Comparison of ENCODE assay signal across 16 cellular contexts in the genomic region with DNA sequence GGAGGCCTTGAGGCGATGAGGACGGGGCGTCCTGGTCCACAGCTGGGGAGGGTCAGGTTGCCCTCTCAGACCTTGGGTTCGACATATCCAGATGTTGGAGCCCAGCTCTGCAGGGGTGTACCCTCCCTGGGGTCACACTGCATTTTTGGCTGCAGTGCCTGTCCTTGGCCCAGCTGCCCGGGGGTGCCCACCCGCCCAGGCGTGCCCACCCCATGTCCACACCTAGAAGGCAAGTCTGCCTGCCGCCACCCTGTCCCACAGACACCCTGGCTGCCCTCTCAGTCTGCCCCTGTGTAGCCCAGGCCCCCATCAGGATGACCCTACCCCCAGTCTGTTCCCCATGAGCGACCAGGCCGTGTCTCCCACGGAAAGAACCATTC. TPM values are rescaled to one million over a fixed set of nuclear protein-coding genes. Genes with fewer than 3 reads are reported as not detected.
DNase-seq lines count a peak whose midpoint lies in the region; ATAC-seq and TF ChIP-seq lines count a peak whose summit lies in the region.
"Had no signal": no experiment of that assay in that cellular context is flagged by ENCODE, and none has a peak within 500 bp of the region (broad histone marks: within the 10 kb centered on the region; RNA-seq: fewer than 3 reads in every experiment).

No MANE protein-coding gene starts in this region.

- TF ChIP-seq EP300 in SK-N-SH (IDR thresholded peaks at IDR 0.05; ENCODE audit: borderline replicate concordance in 1 of 2, low read depth in 1 of 2, low read length in 1 of 2) = no peak

- H3K9me3 Mint-ChIP-seq in immature natural killer cell = no peaks in the 10 kb centered on the region
- H3K9me3 Mint-ChIP-seq in stimulated activated naive CD8-positive, alpha-beta T cell treated with anti-CD3 and anti-CD28 coated beads, Interleukin-15, amount 100 ng/mL, for 72 hours = no peaks in the 10 kb centered on the region

- no peaks in the 10 kb centered on the region for H4K20me1 ChIP-seq in OCI-LY1 (ENCODE audit: insufficient read depth, low read length)
- H4K20me1 ChIP-seq in SK-N-SH (ENCODE audit: insufficient read depth) = no peaks in the 10 kb centered on the region

- H3K36me3 ChIP-seq in right atrium auricular region (no peaks in the 10 kb centered on the region), OCI-LY1 (ENCODE audit: insufficient read depth, low read length) (peaks cover 26% of the 10 kb centered on the region), SK-N-SH (replicated peaks in 1 of 2; ENCODE audit: control insufficient read depth in 1 of 2, insufficient read depth in 2 of 2, low read length in 1 of 2) (no peaks in the 10 kb centered on the region)
- H3K36me3 ChIP-seq: esophagus muscularis mucosa had no signal

- no peak for ATAC-seq in Right ventricle myocardium inferior
- ATAC-seq in stimulated activated naive CD8-positive, alpha-beta T cell treated with anti-CD3 and anti-CD28 coated beads, Interleukin-15, amount 100 ng/mL, for 72 hours = no peak

- H3K9me3 ChIP-seq in right atrium auricular region (no peaks in the 10 kb centered on the region), OCI-LY1 (ENCODE audit: low read length) (no peaks in the 10 kb centered on the region), SK-N-SH (no peaks in the 10 kb centered on the region)
- H3K9me3 ChIP-seq: esophagus muscularis mucosa had no signal

- no peaks in the 10 kb centered on the region for H3F3A ChIP-seq in OCI-LY1 (ENCODE audit: insufficient read depth, low read length)
- H3F3A ChIP-seq in SK-N-SH (replicated peaks; ENCODE audit: insufficient read depth) = no peaks in the 10 kb centered on the region

- no peaks in the 10 kb centered on the region for H3K36me3 Mint-ChIP-seq in immature natural killer cell
- H3K36me3 Mint-ChIP-seq: activated naive CD8-positive, alpha-beta T cell had no signal

- DNase-seq in Right ventricle myocardium inferior (ENCODE audit: missing footprints) = peak; percentile 26
- DNase-seq in right atrium auricular region (ENCODE audit: low spot score) = no peak
- DNase-seq in immature natural killer cell = no peak
- DNase-seq in stimulated activated naive CD8-positive, alpha-beta T cell treated with anti-CD3 and anti-CD28 coated beads, Interleukin-15, amount 100 ng/mL, for 72 hours = no peak
- DNase-seq in SK-N-SH = no peak
- DNase-seq in SIG-M5 (lab: John Stamatoyannopoulos, UW) = no peak
- DNase-seq in NCI-H526 (lab: John Stamatoyannopoulos, UW) = no peak
- DNase-seq: dorsolateral prefrontal cortex, glutamatergic neuron, NCI-H187 treated with DMSO at 0.1 percent for 48 hours, NCI-H510A treated with DMSO at 0.1 percent for 48 hours had no signal

- H3K27me3 Mint-ChIP-seq in immature natural killer cell (ENCODE audit: low read depth in 3 of 3) = peaks cover 12 to 25% (median 15%) of the 10 kb centered on the region in 3 donors
- no peaks in the 10 kb centered on the region for H3K27me3 Mint-ChIP-seq in stimulated activated naive CD8-positive, alpha-beta T cell treated with anti-CD3 and anti-CD28 coated beads, Interleukin-15, amount 100 ng/mL, for 72 hours
- H3K27me3 Mint-ChIP-seq: activated naive CD8-positive, alpha-beta T cell had no signal

- peak overlapping the region in 4 of 6 donors; percentile 21 to 77 (median 52) for H3K27ac Mint-ChIP-seq in immature natural killer cell
- peak overlapping the region; percentile 12 to 81 for H3K27ac Mint-ChIP-seq in stimulated activated naive CD8-positive, alpha-beta T cell treated with anti-CD3 and anti-CD28 coated beads, Interleukin-15, amount 100 ng/mL, for 72 hours
- H3K27ac Mint-ChIP-seq: activated naive CD8-positive, alpha-beta T cell had no signal

- H3K4me1 ChIP-seq in right atrium auricular region = no peaks in the 10 kb centered on the region
- peaks cover 40% of the 10 kb centered on the region for H3K4me1 ChIP-seq in OCI-LY1 (ENCODE audit: insufficient read depth, low read length, severe bottlenecking)
- H3K4me1 ChIP-seq in SK-N-SH (ENCODE audit: control insufficient read depth in 1 of 2, insufficient read depth in 2 of 2, low read depth in 1 of 2, low read length in 1 of 2) = no peaks in the 10 kb centered on the region; a peak in 1 of 4 replicates

- peaks cover 17% of the 10 kb centered on the region for H3K79me2 ChIP-seq in OCI-LY1 (ENCODE audit: insufficient read depth, low read length)
- H3K79me2 ChIP-seq in SK-N-SH (ENCODE audit: insufficient read depth) = no peaks in the 10 kb centered on the region

- H3K27me3 ChIP-seq in right atrium auricular region (no peaks in the 10 kb centered on the region), OCI-LY1 (ENCODE audit: insufficient read depth, low read length) (no peaks in the 10 kb centered on the region), SK-N-SH (ENCODE audit: insufficient read depth) (no peaks in the 10 kb centered on the region)
- H3K27me3 ChIP-seq: dorsolateral prefrontal cortex, esophagus muscularis mucosa had no signal

- H3K4me2 ChIP-seq in OCI-LY1 (ENCODE audit: low read length) = peak overlapping the region; percentile 83; the same call in 1 of the 2 replicates
- no peak overlapping the region for H3K4me2 ChIP-seq in SK-N-SH

- CTCF ChIA-PET in SK-N-SH (lab: Yijun Ruan, JAX) = interaction anchor here (0.8 to 3.6 kb wide), 10 partner anchors 9 to 300 kb away, joined by 3 to 23 read pairs (median 6); no protein-coding TSS in a partner anchor

- H3K4me3 ChIP-seq in right atrium auricular region (no peak overlapping the region), OCI-LY1 (ENCODE audit: low read depth, low read length, poor library complexity, severe bottlenecking) (no peak overlapping the region), SK-N-SH (ENCODE audit: low read depth in 2 of 2, low read length in 1 of 2) (no peak overlapping the region)
- H3K4me3 ChIP-seq: dorsolateral prefrontal cortex, esophagus muscularis mucosa, lung had no signal

- intact Hi-C loops in Right ventricle myocardium inferior (cut with DNase I) = no loop called here

- peak overlapping the region; percentile 38 to 100 (median 50) for H3K4me3 Mint-ChIP-seq in immature natural killer cell
- peak overlapping the region; percentile 91 to 98 for H3K4me3 Mint-ChIP-seq in stimulated activated naive CD8-positive, alpha-beta T cell treated with anti-CD3 and anti-CD28 coated beads, Interleukin-15, amount 100 ng/mL, for 72 hours
- H3K4me3 Mint-ChIP-seq: activated naive CD8-positive, alpha-beta T cell had no signal

- H3K4me1 Mint-ChIP-seq in immature natural killer cell = peaks cover 29 to 53% of the 10 kb centered on the region in 2 donors
- peaks cover 67% of the 10 kb centered on the region for H3K4me1 Mint-ChIP-seq in stimulated activated naive CD8-positive, alpha-beta T cell treated with anti-CD3 and anti-CD28 coated beads, Interleukin-15, amount 100 ng/mL, for 72 hours

- no peak for TF ChIP-seq CTCF in right atrium auricular region (IDR thresholded peaks at IDR 0.05)
- TF ChIP-seq CTCF in OCI-LY1 (IDR thresholded peaks at IDR 0.05; ENCODE audit: low read length) = no peak
- TF ChIP-seq CTCF in SK-N-SH (IDR thresholded peaks at IDR 0.05) = no peak

- no peaks in the 10 kb centered on the region for H3K9me2 ChIP-seq in OCI-LY1 (ENCODE audit: low read depth, low read length)
- no peaks in the 10 kb centered on the region for H3K9me2 ChIP-seq in SK-N-SH

- POLR2A ChIA-PET in SK-N-SH (lab: Yijun Ruan, JAX) = no interaction called here

- WGBS in SK-N-SH (ENCODE audit: low lambda C conversion rate) = 70% methylated on average over 2 of the region's 11 CpGs

- H3K27ac ChIP-seq in right atrium auricular region = no peak overlapping the region
- no peak overlapping the region for H3K27ac ChIP-seq in OCI-LY1 (ENCODE audit: low read depth, low read length, poor library complexity, severe bottlenecking)
- no peak overlapping the region for H3K27ac ChIP-seq in SK-N-SH (ENCODE audit: low read depth in 2 of 2, low read length in 1 of 2)
- H3K27ac ChIP-seq: dorsolateral prefrontal cortex, esophagus muscularis mucosa had no signal

- H2AFZ ChIP-seq in OCI-LY1 (ENCODE audit: low read length) (no peak overlapping the region), SK-N-SH (ENCODE audit: low read depth) (no peak overlapping the region)

- no peak overlapping the region for H3K9ac ChIP-seq in OCI-LY1 (ENCODE audit: low read length)
- H3K9ac ChIP-seq in SK-N-SH = no peak overlapping the region

- no peak for TF ChIP-seq RAD21 in SK-N-SH (IDR thresholded peaks at IDR 0.05; ENCODE audit: low read length)

TF ChIP-seq in SK-N-SH, 30 proteins besides CTCF, POLR2A, EP300 and RAD21 (continues in another document):
- TF ChIP-seq EZH2phosphoT487 (IDR thresholded peaks at IDR 0.05; ENCODE audit: borderline replicate concordance, low read depth) = no peak
- TF ChIP-seq RCOR1 (IDR thresholded peaks at IDR 0.05; ENCODE audit: low read length) = no peak

RNA-seq across cellular contexts. Expression of gene LSP1, which starts 3.0 kb away (rescaled TPM):
- total RNA-seq in Right ventricle myocardium inferior = 22.5 TPM
- total RNA-seq in right atrium auricular region = 10 to 100 TPM in 1 of 2 donors, 1 to 10 TPM in 1; 7.9 to 12.1 TPM
- 100 to 1,000 TPM; 437 to 767 (median 593) TPM for polyA plus RNA-seq in immature natural killer cell
- 0.34 and 0.38 TPM in 2 replicates for polyA plus RNA-seq in SK-N-SH (2012; rRNA removed)
- 0.22 and 0.46 TPM in 2 replicates for polyA plus RNA-seq in SK-N-SH (2012; cell fraction: cytosol; rRNA removed)
- 0.19 and 0.54 TPM in 2 replicates for polyA plus RNA-seq in SK-N-SH (2012; cell fraction: nucleus; rRNA removed)
- polyA plus RNA-seq: neural cell had no signal

RNA-seq across cellular contexts. Expression of gene TNNI2, which starts 17.1 kb away (rescaled TPM):
- 0.35 TPM for total RNA-seq in Right ventricle myocardium inferior
- not detected for total RNA-seq in right atrium auricular region
- polyA plus RNA-seq in immature natural killer cell = 1 to 10 TPM in 1 of 3 donors, under 1 TPM in 1, not detected in 1; 0.54 to 2.0 TPM
- polyA plus RNA-seq in SK-N-SH (2012; rRNA removed) = not detected in 2 replicates
- 0.04 and 0.06 TPM in 2 replicates for polyA plus RNA-seq in SK-N-SH (2012; cell fraction: cytosol; rRNA removed)
- polyA plus RNA-seq in SK-N-SH (2012; cell fraction: nucleus; rRNA removed) = 0.14 and 0.26 TPM in 2 replicates
- polyA plus RNA-seq: neural cell had no signal

RNA-seq across cellular contexts. Expression of gene SYT8, which starts 21.1 kb away (rescaled TPM):
- total RNA-seq in Right ventricle myocardium inferior (not detected), right atrium auricular region (not detected)
- polyA plus RNA-seq in immature natural killer cell (not detected), SK-N-SH (2012; rRNA removed) (not detected in 2 replicates)
- polyA plus RNA-seq in SK-N-SH (2012; cell fraction: cytosol; rRNA removed) = not detected in 2 replicates
- polyA plus RNA-seq in SK-N-SH (2012; cell fraction: nucleus; rRNA removed) = 0.13 and 0.15 TPM in 2 replicates
- total RNA-seq: esophagus muscularis mucosa had no signal
- polyA plus RNA-seq: neural cell had no signal

RNA-seq across cellular contexts. Expression of gene PRR33, which starts 35.8 kb away (rescaled TPM):
- total RNA-seq in Right ventricle myocardium inferior (5.0 TPM), right atrium auricular region (under 1 TPM in 1 of 2 donors, not detected in 1; 0.33 TPM)
- polyA plus RNA-seq in immature natural killer cell (under 1 TPM in 1 of 3 donors, not detected in 2; 0.35 TPM), SK-N-SH (2012; rRNA removed) (not detected in 2 replicates)
- polyA plus RNA-seq in SK-N-SH (2012; cell fraction: cytosol; rRNA removed) = not detected in 2 replicates
- polyA plus RNA-seq in SK-N-SH (2012; cell fraction: nucleus; rRNA removed) = not detected in 2 replicates
- total RNA-seq: dorsolateral prefrontal cortex, esophagus muscularis mucosa, lung had no signal
- polyA plus RNA-seq: neural cell had no signal
